ENCODE assay signal across 10 cellular contexts in genomic region chr20:58623579-58624473, GRCh38. TPM values are rescaled to one million over a fixed set of nuclear protein-coding genes. Genes with fewer than 3 reads are reported as not detected.
DNase-seq lines count a peak whose midpoint lies in the region; ATAC-seq and TF ChIP-seq lines count a peak whose summit lies in the region.
"Had no signal": no experiment of that assay in that cellular context is flagged by ENCODE, and none has a peak within 500 bp of the region (broad histone marks: within the 10 kb centered on the region; RNA-seq: fewer than 3 reads in every experiment).

No MANE protein-coding gene starts in this region.

- H3K4me2 ChIP-seq in PC-9: peak overlapping the region; percentile 66

- peaks cover 6% of the 10 kb centered on the region for H3K9me3 Mint-ChIP-seq in osteocyte (ENCODE audit: unreplicated experiment)
- H3K9me3 Mint-ChIP-seq: naive B cell had no signal

- H3K27ac ChIP-seq in PC-9: peak overlapping the region; percentile 83

- H3K36me3 ChIP-seq in PC-9 (ENCODE audit: low read depth): no peaks in the 10 kb centered on the region

- H3F3A ChIP-seq in PC-9 (ENCODE audit: insufficient read depth, low read depth): peaks cover 11% of the 10 kb centered on the region; the same call in 1 of the 2 replicates

- ATAC-seq in esophagus mucosa (peak; percentile 96), GM18861 (IDR thresholded peaks at IDR 0.05; ENCODE audit: unreplicated experiment) (no peak), HG03280 (IDR thresholded peaks at IDR 0.05; ENCODE audit: unreplicated experiment) (no peak)

- peaks cover 39% of the 10 kb centered on the region for H3K4me1 ChIP-seq in PC-9 (replicated peaks; ENCODE audit: insufficient read depth)

- no peaks in the 10 kb centered on the region for H3K9me2 ChIP-seq in PC-9 (ENCODE audit: insufficient read depth)

- no peaks in the 10 kb centered on the region for H3K36me3 Mint-ChIP-seq in osteocyte (ENCODE audit: unreplicated experiment)
- H3K36me3 Mint-ChIP-seq: activated naive CD8-positive, alpha-beta T cell; naive B cell had no signal

- peak overlapping the region; percentile 67 for H2AFZ ChIP-seq in PC-9

- H4K20me1 ChIP-seq in PC-9 (ENCODE audit: insufficient read depth): no peaks in the 10 kb centered on the region

- H3K9me3 ChIP-seq in PC-9 (ENCODE audit: insufficient read depth, low read depth): no peaks in the 10 kb centered on the region; the same call in 1 of the 2 replicates

- CTCF ChIA-PET in PC-9 (lab: Charles Lee): no interaction called here

- H3K27me3 ChIP-seq in PC-9 (ENCODE audit: insufficient read depth, low read depth): no peaks in the 10 kb centered on the region

- POLR2A ChIA-PET in PC-9 (lab: Charles Lee; ENCODE audit: unreplicated experiment): no interaction called here

- H3K4me1 Mint-ChIP-seq in osteocyte (ENCODE audit: unreplicated experiment): peaks cover 30% of the 10 kb centered on the region

- H3K4me3 Mint-ChIP-seq in osteocyte (ENCODE audit: unreplicated experiment): no peak overlapping the region
- H3K4me3 Mint-ChIP-seq: activated naive CD8-positive, alpha-beta T cell; naive B cell had no signal

- TF ChIP-seq CTCF in PC-9 (conservative IDR thresholded peaks at IDR 0.05) (no peak), osteocyte (IDR thresholded peaks at IDR 0.05) (no peak)

- H3K4me3 ChIP-seq in PC-9: peak overlapping the region; percentile 11; the same call in 1 of the 2 replicates

- intact Hi-C loops in PC-9 (cut with micrococcal nuclease; ENCODE audit: unreplicated experiment): loop anchor here (1.0 kb wide), 1 partner anchor 13 kb away; no protein-coding TSS in a partner anchor

- H3K27ac Mint-ChIP-seq in osteocyte (ENCODE audit: unreplicated experiment): no peak overlapping the region
- H3K27ac Mint-ChIP-seq: activated naive CD8-positive, alpha-beta T cell; naive B cell had no signal

- BruUV-seq in PC-9 (replicated peaks; lab: Mats Ljungman, UMichigan): TSS peak; percentile 22

- no peaks in the 10 kb centered on the region for H3K79me2 ChIP-seq in PC-9 (ENCODE audit: low read depth)

- peak; percentile 91 for DNase-seq in ELF-1 (ENCODE audit: low read depth, low spot score)
- peak; percentile 90 to 91 for DNase-seq in PC-9
- peak; percentile 94 for DNase-seq in osteocyte (ENCODE audit: extremely low spot score, unreplicated experiment)
- DNase-seq in NCI-H1105 (lab: John Stamatoyannopoulos, UW): no peak
- no peak for DNase-seq in DMS114 treated with DMSO at 0.1 percent for 48 hours (lab: John Stamatoyannopoulos, UW; ENCODE audit: unreplicated experiment)
- DNase-seq: naive B cell had no signal

- H3K27me3 Mint-ChIP-seq in osteocyte (ENCODE audit: unreplicated experiment): no peaks in the 10 kb centered on the region

RNA-seq across cellular contexts. Expression of gene STX16, which starts 27.3 kb away (rescaled TPM):
- 76.3 and 85.5 TPM in 2 replicates for total RNA-seq in PC-9 (2021)
- 27.0 TPM for total RNA-seq in esophagus mucosa
- 66.9 and 67.0 TPM in 2 replicates for total RNA-seq in osteocyte

Comparison
In these comparisons a context has a peak if more than half of its experiments do, and no peak if none do; other contexts are left out.
1. DNase-seq: peak in ELF-1 (single experiment), PC-9 (2 of 2) and osteocyte (single experiment); none in NCI-H1105 (single experiment) and DMS114 treated with DMSO at 0.1 percent for 48 hours (single experiment).